In genomic region chr14:38521591-38521990, GRCh38 we compare ENCODE assay signal across 35 cellular contexts.
"Had no signal": no experiment of that assay in that cellular context is flagged by ENCODE, and none has a peak within 500 bp of the region (broad histone marks: within the 10 kb centered on the region; RNA-seq: fewer than 3 reads in every experiment).

No MANE protein-coding gene starts in this region.

- H3K9me3 ChIP-seq: MG63 had no signal

- DNase-seq: Karpas-422, Kasumi-1, MG63, MM.1S, MV-4-11, NCI-H1048, NCI-H1092, NCI-H1092 treated with DMSO at 0.1 percent for 48 hours, NCI-H1105, NCI-H1105 treated with DMSO at 0.1 percent for 48 hours, NCI-H1417, NCI-H1417 treated with DMSO at 0.1 percent for 48 hours, NCI-H1436, NCI-H1436 treated with DMSO at 0.1 percent for 48 hours, NCI-H146, NCI-H1694, NCI-H1694 treated with DMSO at 0.1 percent for 48 hours, NCI-H187, NCI-H187 treated with DMSO at 0.1 percent for 48 hours, NCI-H1930, NCI-H2029, NCI-H2029 treated with DMSO at 0.1 percent for 48 hours, NCI-H2081, NCI-H2081 treated with DMSO at 0.1 percent for 48 hours, NCI-H2107, NCI-H2171, NCI-H2171 treated with DMSO at 0.1 percent for 48 hours, NCI-H2227 treated with DMSO at 0.1 percent for 48 hours, NCI-H226, NCI-H345, NCI-H446, NCI-H446 treated with DMSO at 0.1 percent for 48 hours, NCI-H510A, NCI-H510A treated with DMSO at 0.1 percent for 48 hours, NCI-H524 had no signal

- H3K36me3 ChIP-seq: MG63 had no signal

- H3K27me3 ChIP-seq: MG63 had no signal

- H3K4me3 ChIP-seq: MG63 had no signal
